ENCODE assay signal across 8 cellular contexts in genomic region chr12:64625243-64626077, GRCh38. TPM values are rescaled to one million over a fixed set of nuclear protein-coding genes. Genes with fewer than 3 reads are reported as not detected.
DNase-seq lines count a peak whose midpoint lies in the region; ATAC-seq and TF ChIP-seq lines count a peak whose summit lies in the region.

No MANE protein-coding gene starts in this region.

- DNase-seq in AG09319 (ENCODE audit: extremely low read depth, low read depth), result peak; percentile 43
- DNase-seq in SIG-M5 (lab: John Stamatoyannopoulos, UW), result peak; percentile 96
- peak; percentile 88 for DNase-seq in islet precursor cell
- no peak for DNase-seq in NCI-H187 treated with DMSO at 0.1 percent for 48 hours (lab: John Stamatoyannopoulos, UW)

- peak overlapping the region; percentile 28 to 85 (median 74) for H3K27ac ChIP-seq in skin epidermis

- no peaks in the 10 kb centered on the region for H3K27me3 Mint-ChIP-seq in brain

- no peak for TF ChIP-seq CTCF in AG09319 (IDR thresholded peaks at IDR 0.05; ENCODE audit: low read depth, low read length)
- no peak for TF ChIP-seq CTCF in brain (conservative IDR thresholded peaks at IDR 0.05)

- H3K9me3 Mint-ChIP-seq in brain, result no peaks in the 10 kb centered on the region

- peak overlapping the region; percentile 46 to 78 (median 61) for H3K4me3 Mint-ChIP-seq in brain

- H3K36me3 Mint-ChIP-seq in brain, result peaks cover 4% of the 10 kb centered on the region

- H3K27ac Mint-ChIP-seq in brain, result peak overlapping the region; percentile 7 to 95 (median 90)

- peak overlapping the region in 2 of 7 experiments; percentile 7 to 11 for H3K4me3 ChIP-seq in skin epidermis

- ATAC-seq in GM18870 (IDR thresholded peaks at IDR 0.05; ENCODE audit: unreplicated experiment) (peak; percentile 57), HG03108 (IDR thresholded peaks at IDR 0.05; ENCODE audit: unreplicated experiment) (peak; percentile 48)

- peaks cover 29% of the 10 kb centered on the region for H3K4me1 Mint-ChIP-seq in brain

RNA-seq across cellular contexts. Expression of gene RASSF3, which starts 15.2 kb away (rescaled TPM):
- polyA plus RNA-seq in brain (ENCODE audit: insufficient read depth, low read depth, low replicate concordance), result 10.1 TPM
